ENCODE assay signal across 8 cellular contexts in the genomic region with DNA sequence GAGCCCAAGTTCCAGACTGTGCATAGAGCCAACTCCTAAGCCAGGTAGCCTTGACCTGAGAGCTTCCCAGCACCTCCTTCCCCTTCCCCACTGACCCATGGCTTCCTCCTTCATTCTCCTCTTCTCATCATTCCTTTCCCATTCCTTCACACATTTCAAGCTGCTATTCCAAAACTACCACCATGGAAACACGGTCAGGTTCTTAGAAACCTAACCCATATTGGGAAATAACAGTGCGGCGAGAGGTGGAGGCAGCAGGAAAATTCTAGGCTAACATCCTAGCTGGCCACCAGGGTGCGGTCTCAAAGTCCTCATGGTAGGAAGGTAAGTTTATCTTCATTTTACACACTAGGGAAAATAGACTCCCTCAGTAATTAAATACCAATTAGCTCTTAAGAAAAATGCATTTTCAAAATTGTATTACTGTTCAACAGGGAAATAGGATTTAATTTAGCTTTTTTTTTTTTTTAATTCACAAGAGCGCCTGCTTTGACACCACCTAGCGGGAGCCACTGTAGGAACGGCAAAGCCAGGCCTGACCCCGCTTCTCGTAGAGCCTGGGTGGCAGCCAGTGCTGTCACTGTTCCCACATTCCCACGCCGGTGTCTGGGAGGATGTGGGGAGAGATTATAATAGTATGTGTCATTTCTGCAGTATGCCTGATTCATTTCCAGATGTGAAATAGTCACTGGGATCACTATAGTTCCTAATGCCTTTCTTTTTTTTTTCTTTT. TPM values are rescaled to one million over a fixed set of nuclear protein-coding genes. Genes with fewer than 3 reads are reported as not detected.
A peak's percentile ranks its signal among the peaks of the same experiment; 100 is the strongest.
DNase-seq lines count a peak whose midpoint lies in the region; ATAC-seq and TF ChIP-seq lines count a peak whose summit lies in the region.

No MANE protein-coding gene starts in this region.

- no peaks in the 10 kb centered on the region for H3K27me3 ChIP-seq in foreskin keratinocyte

- ATAC-seq in foreskin keratinocyte, result peak; percentile 78
- ATAC-seq in HG03175 (IDR thresholded peaks at IDR 0.05; ENCODE audit: unreplicated experiment), result no peak

- H3K27ac ChIP-seq in foreskin keratinocyte, result peak overlapping the region; percentile 82

- DNase-seq in GM10266 (ENCODE audit: extremely low spot score) (no peak), SK-N-DZ (ENCODE audit: low spot score) (peak; percentile 57), foreskin keratinocyte (peak; percentile 92 to 95), retina (peak; percentile 52), NCI-H2029 (lab: John Stamatoyannopoulos, UW) (no peak), NCI-H2081 (lab: John Stamatoyannopoulos, UW) (no peak), NCI-H510A treated with DMSO at 0.1 percent for 48 hours (lab: John Stamatoyannopoulos, UW) (no peak)

- peaks cover 40% of the 10 kb centered on the region for H3K4me1 ChIP-seq in foreskin keratinocyte

- TF ChIP-seq CTCF in GM10266 (IDR thresholded peaks at IDR 0.05; ENCODE audit: control insufficient read depth, insufficient read depth, low read depth, missing control alignments) (peak; percentile 21), foreskin keratinocyte (conservative IDR thresholded peaks at IDR 0.05) (peak; percentile 78)

RNA-seq across cellular contexts. Expression of gene SPHK1, which starts 14.0 kb away (rescaled TPM):
- 3.7 and 6.7 TPM in 2 replicates for polyA plus RNA-seq in SK-N-DZ (2014; cell fraction: cytosol; rRNA removed)
- polyA plus RNA-seq in SK-N-DZ (2014; cell fraction: nucleus; rRNA removed), result 7.1 and 8.8 TPM in 2 replicates
- 81.9 and 128 TPM in 2 replicates for total RNA-seq in foreskin keratinocyte
- 90.1 and 147 TPM in 2 replicates for polyA plus RNA-seq in foreskin keratinocyte

RNA-seq across cellular contexts. Expression of gene PRPSAP1, which starts 16.7 kb away (rescaled TPM):
- 74.2 and 95.7 TPM in 2 replicates for polyA plus RNA-seq in SK-N-DZ (2014; cell fraction: cytosol; rRNA removed)
- polyA plus RNA-seq in SK-N-DZ (2014; cell fraction: nucleus; rRNA removed), result 83.3 and 104 TPM in 2 replicates
- 43.7 and 44.0 TPM in 2 replicates for total RNA-seq in foreskin keratinocyte
- 40.4 and 43.8 TPM in 2 replicates for polyA plus RNA-seq in foreskin keratinocyte

Comparison
In these comparisons a context has a peak if more than half of its experiments do, and no peak if none do; other contexts are left out.
1. DNase-seq: peak in SK-N-DZ (single experiment), foreskin keratinocyte (2 of 2) and retina (single experiment); none in GM10266 (single experiment), NCI-H2029 (single experiment), NCI-H2081 (0 of 2) and NCI-H510A treated with DMSO at 0.1 percent for 48 hours (single experiment).